25 cellular contexts compared by ENCODE assay signal in genomic region chr3:103047640-103048370, GRCh38.
DNase-seq lines count a peak whose midpoint lies in the region; ATAC-seq and TF ChIP-seq lines count a peak whose summit lies in the region.
"Had no signal": no experiment of that assay in that cellular context is flagged by ENCODE, and none has a peak within 500 bp of the region (broad histone marks: within the 10 kb centered on the region; RNA-seq: fewer than 3 reads in every experiment).

No MANE protein-coding gene starts in this region.

- no peaks in the 10 kb centered on the region for H3K4me1 ChIP-seq in gastroesophageal sphincter
- H3K4me1 ChIP-seq: right atrium auricular region had no signal

- H3K4me3 Mint-ChIP-seq in Calu3 (ENCODE audit: low read depth, unreplicated experiment), result no peak overlapping the region
- peak overlapping the region; percentile 92 for H3K4me3 Mint-ChIP-seq in natural killer cell
- no peak overlapping the region for H3K4me3 Mint-ChIP-seq in HFFc6
- H3K4me3 Mint-ChIP-seq: activated B cell treated with CpG ODN at 0.5 μM for 24 hours; activated T-helper 1 cell treated with anti-CD3 and anti-CD28 coated beads, Interleukin-12 subunit alpha, Interleukin-12 subunit beta, Interleukin-2, Interleukin-4 antibody, amounts not matched to agents 30 ng/mL and 10 ng/mL and 1 ng/mL, durations not matched to agents 14 hours and 24 hours and 36 hours; mesothelial cell of epicardium; stimulated activated effector memory CD8-positive, alpha-beta T cell treated with anti-CD3 and anti-CD28 coated beads, Interleukin-12 subunit alpha, Interleukin-12 subunit beta, amount 100 ng/mL, for 72 hours had no signal

- no peak for TF ChIP-seq POLR2A in gastroesophageal sphincter (IDR thresholded peaks at IDR 0.05)

- H3K27me3 ChIP-seq in gastroesophageal sphincter, result no peaks in the 10 kb centered on the region
- H3K27me3 ChIP-seq: ovary, right atrium auricular region, spleen had no signal

- no peaks in the 10 kb centered on the region for H3K9me3 ChIP-seq in gastroesophageal sphincter
- H3K9me3 ChIP-seq: ovary, right atrium auricular region, spleen had no signal

- ATAC-seq in natural killer cell (peak in 2 of 3 donors; percentile 5 to 27), gastroesophageal sphincter (no peak), GM19455 (IDR thresholded peaks at IDR 0.05; ENCODE audit: unreplicated experiment) (no peak)
- ATAC-seq: activated naive CD4-positive, alpha-beta T cell treated with anti-CD3 and anti-CD28 coated beads, Interleukin-2, amount 50 U/mL, for 72 hours; HepG2; naive thymus-derived CD8-positive, alpha-beta T cell had no signal

- TF ChIP-seq CTCF in Calu3 (IDR thresholded peaks at IDR 0.05; ENCODE audit: unreplicated experiment), result no peak
- no peak for TF ChIP-seq CTCF in natural killer cell (IDR thresholded peaks at IDR 0.05)
- TF ChIP-seq CTCF in gastroesophageal sphincter (IDR thresholded peaks at IDR 0.05), result no peak
- no peak for TF ChIP-seq CTCF in HFFc6 (IDR thresholded peaks at IDR 0.05)

- WGBS in gastroesophageal sphincter (ENCODE audit: low coverage in 1 of 2), 2 donors, result 88 to 100% methylated on average over 5 to 6 of the region's 6 CpGs

- no peak for DNase-seq in Calu3
- peak; percentile 79 for DNase-seq in HT1080 (ENCODE audit: low read depth)
- DNase-seq in astrocyte of the hippocampus (ENCODE audit: low read depth, low spot score), result peak; percentile 27
- DNase-seq in natural killer cell, result no peak
- no peak for DNase-seq in HFFc6
- DNase-seq: activated B cell treated with CpG ODN at 0.5 μM for 24 hours; aorta; head of caudate nucleus; naive thymus-derived CD8-positive, alpha-beta T cell; NCI-H1048; NCI-H187; ovary; spleen; stimulated activated CD4-positive, alpha-beta T cell treated with anti-CD3 and anti-CD28 coated beads, Interleukin-2, amount 100 ng/mL, for 48 hours; T-helper 9 cell had no signal

- H3K27me3 Mint-ChIP-seq in Calu3 (ENCODE audit: unreplicated experiment), result no peaks in the 10 kb centered on the region
- no peaks in the 10 kb centered on the region for H3K27me3 Mint-ChIP-seq in natural killer cell (ENCODE audit: low read depth in 2 of 2)
- no peaks in the 10 kb centered on the region; the same call in 1 of the 2 replicates for H3K27me3 Mint-ChIP-seq in HFFc6 (ENCODE audit: insufficient read depth)
- H3K27me3 Mint-ChIP-seq: activated B cell treated with CpG ODN at 0.5 μM for 24 hours; naive thymus-derived CD8-positive, alpha-beta T cell had no signal

- H3K36me3 ChIP-seq in gastroesophageal sphincter, result no peaks in the 10 kb centered on the region
- H3K36me3 ChIP-seq: ovary, right atrium auricular region, spleen had no signal

- intact Hi-C loops in Calu3 (cut with micrococcal nuclease; ENCODE audit: unreplicated experiment) (no loop called here), natural killer cell (cut with micrococcal nuclease) (no loop called here)

- H3K4me1 Mint-ChIP-seq in Calu3 (ENCODE audit: low read depth, unreplicated experiment), result peaks cover 26% of the 10 kb centered on the region
- peaks cover 47 to 49% of the 10 kb centered on the region in 2 donors for H3K4me1 Mint-ChIP-seq in natural killer cell
- no peaks in the 10 kb centered on the region for H3K4me1 Mint-ChIP-seq in HFFc6 (ENCODE audit: low read depth)
- H3K4me1 Mint-ChIP-seq: activated B cell treated with CpG ODN at 0.5 μM for 24 hours; stimulated activated effector memory CD8-positive, alpha-beta T cell treated with anti-CD3 and anti-CD28 coated beads, Interleukin-12 subunit alpha, Interleukin-12 subunit beta, amount 100 ng/mL, for 72 hours had no signal

- CTCF ChIA-PET in Calu3 (lab: Charles Lee), result interaction anchor here (0.5 to 0.6 kb wide), 2 partner anchors 189 to 1360 kb away, joined by 5 to 6 read pairs; no protein-coding TSS in a partner anchor

- H3K27ac Mint-ChIP-seq in Calu3 (ENCODE audit: unreplicated experiment), result peak overlapping the region; percentile 68
- H3K27ac Mint-ChIP-seq in natural killer cell, result peak overlapping the region; percentile 84 to 95
- H3K27ac Mint-ChIP-seq in HFFc6, result no peak overlapping the region
- H3K27ac Mint-ChIP-seq: activated B cell treated with CpG ODN at 0.5 μM for 24 hours; activated naive CD4-positive, alpha-beta T cell treated with anti-CD3 and anti-CD28 coated beads, Interleukin-2, amount 50 U/mL, for 72 hours; activated T-helper 1 cell treated with anti-CD3 and anti-CD28 coated beads, Interleukin-12 subunit alpha, Interleukin-12 subunit beta, Interleukin-2, Interleukin-4 antibody, amounts not matched to agents 30 ng/mL and 10 ng/mL and 1 ng/mL, durations not matched to agents 14 hours and 24 hours and 36 hours; mesothelial cell of epicardium; stimulated activated effector memory CD8-positive, alpha-beta T cell treated with anti-CD3 and anti-CD28 coated beads, Interleukin-12 subunit alpha, Interleukin-12 subunit beta, amount 100 ng/mL, for 72 hours had no signal

- no TSS peak for BruUV-seq in Calu3 (replicated peaks; lab: Mats Ljungman, UMichigan)

- TF ChIP-seq EP300 in gastroesophageal sphincter (IDR thresholded peaks at IDR 0.05), result no peak

- no peak overlapping the region for H3K27ac ChIP-seq in gastroesophageal sphincter
- H3K27ac ChIP-seq: C4-2B, ovary, right atrium auricular region, RWPE1 had no signal

- no peak overlapping the region for H3K4me3 ChIP-seq in gastroesophageal sphincter
- H3K4me3 ChIP-seq: ovary, right atrium auricular region, spleen had no signal

- H3K36me3 Mint-ChIP-seq in Calu3 (ENCODE audit: insufficient read depth, unreplicated experiment), result no peaks in the 10 kb centered on the region
- H3K36me3 Mint-ChIP-seq in natural killer cell, result peaks cover 2% of the 10 kb centered on the region
- H3K36me3 Mint-ChIP-seq in HFFc6 (ENCODE audit: low read depth), result no peaks in the 10 kb centered on the region
- H3K36me3 Mint-ChIP-seq: activated naive CD4-positive, alpha-beta T cell treated with anti-CD3 and anti-CD28 coated beads, Interleukin-2, amount 50 U/mL, for 72 hours; mesothelial cell of epicardium; naive thymus-derived CD8-positive, alpha-beta T cell; stimulated activated effector memory CD8-positive, alpha-beta T cell treated with anti-CD3 and anti-CD28 coated beads, Interleukin-12 subunit alpha, Interleukin-12 subunit beta, amount 100 ng/mL, for 72 hours had no signal

- H3K9me3 Mint-ChIP-seq in Calu3 (ENCODE audit: low read depth, unreplicated experiment) (no peaks in the 10 kb centered on the region), natural killer cell (no peaks in the 10 kb centered on the region), HFFc6 (peaks cover 24% of the 10 kb centered on the region)
- H3K9me3 Mint-ChIP-seq: activated B cell treated with CpG ODN at 0.5 μM for 24 hours; activated T-helper 1 cell treated with anti-CD3 and anti-CD28 coated beads, Interleukin-12 subunit alpha, Interleukin-12 subunit beta, Interleukin-2, Interleukin-4 antibody, amounts not matched to agents 30 ng/mL and 10 ng/mL and 1 ng/mL, durations not matched to agents 14 hours and 24 hours and 36 hours; mesothelial cell of epicardium; stimulated activated effector memory CD8-positive, alpha-beta T cell treated with anti-CD3 and anti-CD28 coated beads, Interleukin-12 subunit alpha, Interleukin-12 subunit beta, amount 100 ng/mL, for 72 hours had no signal

Comparison
In these comparisons a context has a peak if more than half of its experiments do, and no peak if none do; other contexts are left out.
1. DNase-seq: peak in HT1080 (single experiment) and astrocyte of the hippocampus (single experiment); none in Calu3 (single experiment), natural killer cell (single experiment) and HFFc6 (single experiment).
2. ATAC-seq: peak in natural killer cell (2 of 3); none in gastroesophageal sphincter (single experiment) and GM19455 (single experiment).